ENCODE assay signal across 9 cellular contexts in genomic region chr2:127423476-127423840, GRCh38. TPM values are rescaled to one million over a fixed set of nuclear protein-coding genes. Genes with fewer than 3 reads are reported as not detected.
DNase-seq lines count a peak whose midpoint lies in the region; ATAC-seq and TF ChIP-seq lines count a peak whose summit lies in the region.
"Had no signal": no experiment of that assay in that cellular context is flagged by ENCODE, and none has a peak within 500 bp of the region (broad histone marks: within the 10 kb centered on the region; RNA-seq: fewer than 3 reads in every experiment).

No MANE protein-coding gene starts in this region.

- H2AFZ ChIP-seq in neural cell (ENCODE audit: low read depth, low read length) (no peak overlapping the region), Karpas-422 (ENCODE audit: low read length) (no peak overlapping the region)

- H4K20me1 ChIP-seq in neural cell (ENCODE audit: insufficient read depth), result no peaks in the 10 kb centered on the region
- H4K20me1 ChIP-seq in Karpas-422 (ENCODE audit: insufficient read depth, low read depth, low read length), result no peaks in the 10 kb centered on the region

- H3K27ac Mint-ChIP-seq in central memory CD8-positive, alpha-beta T cell (ENCODE audit: low read depth), result no peak overlapping the region

- H3K79me2 ChIP-seq in neural cell (replicated peaks; ENCODE audit: insufficient read depth, low read length), result no peaks in the 10 kb centered on the region
- no peaks in the 10 kb centered on the region for H3K79me2 ChIP-seq in Karpas-422 (ENCODE audit: low read length)

- TF ChIP-seq CTCF in neural cell (IDR thresholded peaks at IDR 0.05; ENCODE audit: poor library complexity, severe bottlenecking), result no peak

- peak overlapping the region; percentile 2 for H3K4me3 Mint-ChIP-seq in central memory CD8-positive, alpha-beta T cell

- H3K27me3 ChIP-seq in neural cell (ENCODE audit: insufficient read depth, low read depth, low read length) (peaks cover 32% of the 10 kb centered on the region), Karpas-422 (ENCODE audit: low read length) (no peaks in the 10 kb centered on the region)

- H3K27ac ChIP-seq in neural cell (ENCODE audit: low read length) (no peak overlapping the region), Karpas-422 (ENCODE audit: low read length) (no peak overlapping the region)

- DNase-seq in EH (ENCODE audit: low read depth) (peak; percentile 23), NCI-H146 treated with DMSO at 0.1 percent for 48 hours (lab: John Stamatoyannopoulos, UW; ENCODE audit: unreplicated experiment) (peak; percentile 35), Karpas-422 (no peak), nucleus accumbens (lab: John Stamatoyannopoulos, UW) (no peak)
- no peak for DNase-seq in central memory CD8-positive, alpha-beta T cell (ENCODE audit: low spot score in 2 of 2)
- no peak for DNase-seq in NK-92 treated with Interleukin-12 subunit alpha and Interleukin-12 subunit beta, amount 100 ng/mL, for 24 hours (lab: John Stamatoyannopoulos, UW)

- H3K27me3 Mint-ChIP-seq in central memory CD8-positive, alpha-beta T cell, result peaks cover 60% of the 10 kb centered on the region

- H3K36me3 ChIP-seq in neural cell (ENCODE audit: insufficient read depth, low read length), result no peaks in the 10 kb centered on the region
- H3K36me3 ChIP-seq in Karpas-422 (ENCODE audit: insufficient read depth, low read length), result no peaks in the 10 kb centered on the region

- no peak for TF ChIP-seq EP300 in neural cell (conservative IDR thresholded peaks at IDR 0.05; ENCODE audit: poor library complexity, severe bottlenecking)

- H3K9me2 ChIP-seq in neural cell (ENCODE audit: insufficient read depth, low read length) (no peaks in the 10 kb centered on the region), Karpas-422 (replicated peaks; ENCODE audit: insufficient read depth, low read length) (no peaks in the 10 kb centered on the region)

- H3K4me1 Mint-ChIP-seq in central memory CD8-positive, alpha-beta T cell, result no peaks in the 10 kb centered on the region

- no peak for TF ChIP-seq RAD21 in neural cell (conservative IDR thresholded peaks at IDR 0.05)

- H3K4me3 ChIP-seq in neural cell (ENCODE audit: low read length) (peak overlapping the region; percentile 68), Karpas-422 (ENCODE audit: low read length) (no peak overlapping the region)

- H3F3A ChIP-seq in neural cell (ENCODE audit: insufficient read depth, low read length, poor library complexity, severe bottlenecking), result no peaks in the 10 kb centered on the region

- H3K9me3 Mint-ChIP-seq in central memory CD8-positive, alpha-beta T cell, result no peaks in the 10 kb centered on the region

- H3K9me3 ChIP-seq in neural cell (ENCODE audit: low read length) (no peaks in the 10 kb centered on the region), Karpas-422 (ENCODE audit: low read length) (no peaks in the 10 kb centered on the region)

- no peak for ATAC-seq in central memory CD8-positive, alpha-beta T cell (replicated peaks; ENCODE audit: extremely low read depth, poor library complexity, severe bottlenecking)
- no peak for ATAC-seq in GM18517 (IDR thresholded peaks at IDR 0.05; ENCODE audit: unreplicated experiment)

- peaks cover 2% of the 10 kb centered on the region for H3K36me3 Mint-ChIP-seq in central memory CD8-positive, alpha-beta T cell (ENCODE audit: insufficient read depth)

- H3K4me1 ChIP-seq in Karpas-422 (ENCODE audit: low read length), result peaks cover 5% of the 10 kb centered on the region; the same call in 1 of the 2 replicates

- peak overlapping the region; percentile 36 for H3K9ac ChIP-seq in neural cell (ENCODE audit: low read length)
- H3K9ac ChIP-seq in Karpas-422 (ENCODE audit: low read length), result no peak overlapping the region

- peak overlapping the region; percentile 25 for H3K4me2 ChIP-seq in neural cell (ENCODE audit: low read length)
- H3K4me2 ChIP-seq in Karpas-422 (ENCODE audit: low read depth, low read length, poor library complexity, severe bottlenecking), result no peak overlapping the region

TF ChIP-seq in neural cell, 6 proteins besides CTCF, POLR2A, EP300 and RAD21:
- TF ChIP-seq EZH2 (IDR thresholded peaks at IDR 0.05; ENCODE audit: borderline replicate concordance, insufficient read depth, low read length, poor library complexity, severe bottlenecking) (peak; percentile 57), SMC3 (conservative IDR thresholded peaks at IDR 0.05; ENCODE audit: poor library complexity) (no peak)

RNA-seq across cellular contexts. Expression of gene PROC, which starts 5.2 kb away (rescaled TPM):
- 0.24 and 0.33 TPM in 2 replicates for polyA plus RNA-seq in neural cell
- not detected in 2 replicates for polyA minus RNA-seq in neural cell
- total RNA-seq in Karpas-422 (2014; rRNA removed; shearing (Covaris generic); ENCODE audit: low replicate concordance), result not detected in 2 replicates
- total RNA-seq: pulmonary artery endothelial cell had no signal

RNA-seq across cellular contexts. Expression of gene MAP3K2, which starts 35.7 kb away (rescaled TPM):
- 27.8 and 37.0 TPM in 2 replicates for polyA plus RNA-seq in neural cell
- polyA minus RNA-seq in neural cell, result 73.0 and 74.7 TPM in 2 replicates
- 36.0 and 40.7 TPM in 2 replicates for total RNA-seq in Karpas-422 (2014; rRNA removed; shearing (Covaris generic); ENCODE audit: low replicate concordance)

Comparison
In these comparisons a context has a peak if more than half of its experiments do, and no peak if none do; other contexts are left out.
1. DNase-seq: peak in EH (single experiment) and NCI-H146 treated with DMSO at 0.1 percent for 48 hours (single experiment); none in central memory CD8-positive, alpha-beta T cell (0 of 2), NK-92 treated with Interleukin-12 subunit alpha and Interleukin-12 subunit beta, amount 100 ng/mL, for 24 hours (single experiment), Karpas-422 (single experiment) and nucleus accumbens (0 of 56).